Comparison of ENCODE assay signal across 8 cellular contexts in the genomic region with DNA sequence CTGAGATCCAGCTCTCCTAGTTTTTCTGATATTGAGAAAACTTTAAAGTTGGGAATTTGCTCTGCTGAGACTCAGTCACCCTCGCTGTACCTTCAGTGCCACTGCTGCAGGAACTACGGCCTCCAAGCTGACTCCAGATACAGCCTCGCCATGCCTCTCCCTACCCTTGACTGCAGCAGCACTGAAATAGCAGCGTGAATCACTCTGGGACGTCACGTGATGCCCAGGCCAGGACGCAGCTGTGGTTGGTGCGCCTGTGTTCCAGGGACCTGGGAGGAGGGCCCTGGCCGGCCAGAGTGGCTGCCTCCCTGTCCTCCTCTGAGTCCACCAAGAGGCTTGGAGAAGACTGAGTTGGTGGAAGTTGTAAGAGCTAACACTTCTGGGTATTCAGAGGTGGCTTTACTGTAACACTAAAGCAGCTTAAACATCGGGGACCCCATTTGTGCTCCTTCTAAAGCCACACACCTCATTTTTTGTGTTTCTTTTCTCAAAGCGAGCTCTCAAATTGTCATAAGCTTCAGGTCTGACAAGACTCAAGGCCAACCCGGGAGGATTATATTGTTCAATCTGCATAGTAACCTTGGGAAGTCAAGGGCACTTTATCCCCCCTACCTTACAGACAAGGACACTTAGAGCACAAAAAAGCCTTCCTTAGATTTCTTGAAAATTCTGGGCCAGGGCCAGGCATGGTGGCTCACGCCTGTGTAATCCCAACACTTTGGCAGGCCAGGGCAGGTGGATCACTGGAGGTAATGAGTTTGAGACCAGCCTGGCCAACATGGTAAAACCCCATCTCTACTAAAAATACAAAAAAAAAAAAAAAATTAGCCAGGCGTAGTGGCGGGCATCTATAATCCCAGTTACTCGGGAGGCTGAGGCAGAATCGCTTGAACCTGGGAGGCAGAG. TPM values are rescaled to one million over a fixed set of nuclear protein-coding genes. Genes with fewer than 3 reads are reported as not detected.
DNase-seq lines count a peak whose midpoint lies in the region; ATAC-seq and TF ChIP-seq lines count a peak whose summit lies in the region.

No MANE protein-coding gene starts in this region.

- H3K4me3 ChIP-seq in AG04450 (ENCODE audit: low read depth, low read length) (peak overlapping the region; percentile 40), muscle layer of duodenum (ENCODE audit: low read depth in 1 of 2, low read length in 2 of 2) (peak overlapping the region; percentile 28 to 42), transverse colon (no peak overlapping the region)

- H3K27me3 ChIP-seq in AG04450 (ENCODE audit: control insufficient read depth, insufficient read depth, low read length) (no peaks in the 10 kb centered on the region), muscle layer of duodenum (ENCODE audit: low read depth, low read length) (no peaks in the 10 kb centered on the region), transverse colon (no peaks in the 10 kb centered on the region)

- in situ Hi-C loops in transverse colon (cut with MboI; ENCODE audit: low pct_ligation_motif_present in 1 of 4, low pct_unique_long_range_greater_than_20kb in 1 of 4, low sequenced_read_pairs in 3 of 4) = no loop called here

- DNase-seq in AG04450 (ENCODE audit: low read depth, low spot score) (peak; percentile 71), NCI-H510A (lab: John Stamatoyannopoulos, UW) (peak; percentile 79), fibroblast of gingiva (ENCODE audit: low read depth) (peak; percentile 87), transverse colon (peak; percentile 93)
- DNase-seq in activated CD8-positive, alpha-beta memory T cell treated with anti-CD3 and anti-CD28 coated beads, Interleukin-2, amount 50 U/mL, for 48 hours = peak; percentile 73

- WGBS in transverse colon (ENCODE audit: low coverage in 1 of 2), 2 donors = 33 to 39% methylated on average over 1 to 17 of the region's 17 CpGs

- no peak for TF ChIP-seq EP300 in transverse colon (IDR thresholded peaks at IDR 0.05; ENCODE audit: low read depth)

- ATAC-seq in GM18505 (IDR thresholded peaks at IDR 0.05; ENCODE audit: unreplicated experiment) (no peak), GM21423 (IDR thresholded peaks at IDR 0.05; ENCODE audit: unreplicated experiment) (no peak)

- CTCF ChIA-PET in AG04450 (lab: Charles Lee) = interaction anchor here (1.2 to 2.1 kb wide), 2 partner anchors 29 to 123 kb away, joined by 7 to 8 read pairs; no protein-coding TSS in a partner anchor

- TF ChIP-seq CTCF in AG04450 (IDR thresholded peaks at IDR 0.05; ENCODE audit: low read depth, low read length) (no peak), transverse colon (IDR thresholded peaks at IDR 0.05) (no peak)

- no peaks in the 10 kb centered on the region; the same call in 1 of the 2 replicates for H3K9me3 ChIP-seq in AG04450 (ENCODE audit: control insufficient read depth, insufficient read depth, low read length)
- H3K9me3 ChIP-seq in muscle layer of duodenum (ENCODE audit: control insufficient read depth in 1 of 2, low read length in 2 of 2) = no peaks in the 10 kb centered on the region
- no peaks in the 10 kb centered on the region for H3K9me3 ChIP-seq in transverse colon

- intact Hi-C loops in transverse colon (cut with DNase I; ENCODE audit: low total_unique reads) = no loop called here

- peak overlapping the region; percentile 40 for H3K27ac ChIP-seq in AG04450 (ENCODE audit: low read depth, low read length)
- H3K27ac ChIP-seq in muscle layer of duodenum (ENCODE audit: low read length) = peak overlapping the region; percentile 86
- H3K27ac ChIP-seq in transverse colon = peak overlapping the region; percentile 78 to 84 (median 80)

- peaks cover 22 to 40% of the 10 kb centered on the region in 2 donors for H3K4me1 ChIP-seq in muscle layer of duodenum (ENCODE audit: control insufficient read depth in 1 of 2, insufficient read depth in 2 of 2, low read length in 2 of 2)
- H3K4me1 ChIP-seq in transverse colon = peaks cover 21 to 37% (median 30%) of the 10 kb centered on the region in 4 donors

- peak; percentile 65 for TF ChIP-seq POLR2A in GM18505 (IDR thresholded peaks at IDR 0.05; ENCODE audit: borderline replicate concordance, extremely low read depth, insufficient read depth, insufficient read length)
- peak; percentile 90 for TF ChIP-seq POLR2A in transverse colon (IDR thresholded peaks at IDR 0.05)

- H3K36me3 ChIP-seq in muscle layer of duodenum (ENCODE audit: control insufficient read depth in 1 of 2, insufficient read depth in 2 of 2, low read length in 2 of 2) = no peaks in the 10 kb centered on the region
- no peaks in the 10 kb centered on the region for H3K36me3 ChIP-seq in transverse colon

- POLR2A ChIA-PET in AG04450 (lab: Yijun Ruan, JAX) = interaction anchor here (0.6 to 1.4 kb wide), 4 partner anchors 77 to 427 kb away, joined by 3 to 7 read pairs (median 4); partner anchors contain the start of genes PRDX5 and TRMT112

RNA-seq across cellular contexts. Expression of gene STIP1, which starts 4.2 kb away (rescaled TPM):
- 166 and 171 TPM in 2 replicates for polyA plus RNA-seq in AG04450 (2011; rRNA removed)
- 289 and 348 TPM in 2 replicates for polyA minus RNA-seq in AG04450 (2011; rRNA and poly(A)+ RNA removed)
- total RNA-seq in transverse colon = 100 to 1,000 TPM in 1 of 4 donors, 10 to 100 TPM in 3; 45.3 to 181 (median 65.9) TPM

RNA-seq across cellular contexts. Expression of gene MACROD1, which starts 15.8 kb away (rescaled TPM):
- polyA plus RNA-seq in AG04450 (2011; rRNA removed) = 8.0 and 8.1 TPM in 2 replicates
- polyA minus RNA-seq in AG04450 (2011; rRNA and poly(A)+ RNA removed) = 2.2 and 2.9 TPM in 2 replicates
- 10 to 100 TPM; 42.9 to 50.7 (median 50.1) TPM for total RNA-seq in transverse colon

RNA-seq across cellular contexts. Expression of gene FERMT3, which starts 24.8 kb away (rescaled TPM):
- polyA plus RNA-seq in AG04450 (2011; rRNA removed) = 0.38 and 0.72 TPM in 2 replicates
- 0.26 TPM in 1 of 2 replicates, not detected in the other for polyA minus RNA-seq in AG04450 (2011; rRNA and poly(A)+ RNA removed)
- total RNA-seq in transverse colon = 10 to 100 TPM; 14.6 to 63.3 (median 28.6) TPM

RNA-seq across cellular contexts. Expression of gene TRPT1, which starts 44.2 kb away (rescaled TPM):
- 21.6 and 34.0 TPM in 2 replicates for polyA plus RNA-seq in AG04450 (2011; rRNA removed)
- 32.8 and 42.3 TPM in 2 replicates for polyA minus RNA-seq in AG04450 (2011; rRNA and poly(A)+ RNA removed)
- 100 to 1,000 TPM in 2 of 4 donors, 10 to 100 TPM in 2; 82.4 to 113 (median 99.1) TPM for total RNA-seq in transverse colon

RNA-seq across cellular contexts. Expression of gene NUDT22, which starts 44.3 kb away (rescaled TPM):
- 18.8 and 29.1 TPM in 2 replicates for polyA plus RNA-seq in AG04450 (2011; rRNA removed)
- polyA minus RNA-seq in AG04450 (2011; rRNA and poly(A)+ RNA removed) = 13.4 and 17.1 TPM in 2 replicates
- 100 to 1,000 TPM in 3 of 4 donors, 10 to 100 TPM in 1; 84.0 to 215 (median 127) TPM for total RNA-seq in transverse colon

Comparison
In these comparisons a context has a peak if more than half of its experiments do, and no peak if none do; other contexts are left out.
1. H3K4me3 ChIP-seq: peak in AG04450 (single experiment) and muscle layer of duodenum (2 of 2); none in transverse colon (0 of 4).
2. Peak in every context shown above with its lines, with median percentiles within 50 percentile points of each other: DNase-seq and H3K27ac ChIP-seq.